In genomic region chr1:244682087-244682486, GRCh38 we compare ENCODE assay signal across 5 cellular contexts. TPM values are rescaled to one million over a fixed set of nuclear protein-coding genes. Genes with fewer than 3 reads are reported as not detected.
DNase-seq lines count a peak whose midpoint lies in the region; ATAC-seq, FAIRE-seq and TF ChIP-seq lines count a peak whose summit lies in the region.
"Not testable (repeated sequence)": the region's sequence is repeated elsewhere in the genome, so short reads cannot be mapped to it uniquely, and the experiment has no call there.

No MANE protein-coding gene starts in this region.

- peak overlapping the region; percentile 73; the same call in 1 of the 2 replicates for H3K27ac Mint-ChIP-seq in GM23338
- peak overlapping the region; percentile 37 for H3K27ac Mint-ChIP-seq in progenitor cell of endocrine pancreas

- peaks cover 12% of the 10 kb centered on the region; the same call in 1 of the 2 replicates for H4K20me1 ChIP-seq in GM23338 (replicated peaks; ENCODE audit: insufficient read depth)
- not testable (repeated sequence) for H4K20me1 ChIP-seq in IMR-90 (ENCODE audit: insufficient read depth, low read length); K562 (replicated peaks; ENCODE audit: control insufficient read depth, insufficient read depth, low read length); HepG2 (ENCODE audit: insufficient read depth, low read length)

- not testable (repeated sequence) for H3K9ac ChIP-seq in IMR-90 (ENCODE audit: low read depth, low read length); K562 (ENCODE audit: insufficient read depth in 1 of 2, low read depth in 2 of 2, low read length in 2 of 2); HepG2 (ENCODE audit: insufficient read depth, low read depth, low read length)

- H2AFZ ChIP-seq in GM23338; IMR-90 (replicated peaks; ENCODE audit: low read length, poor library complexity); K562 (ENCODE audit: low read depth, low read length); HepG2 (ENCODE audit: low read length): not testable (repeated sequence)

- dilution Hi-C loops in IMR-90 (cut with HindIII; ENCODE audit: low sequenced_read_pairs, unreplicated experiment): not testable (repeated sequence)

- in situ Hi-C loops in IMR-90 (cut with MboI; ENCODE audit: low sequenced_read_pairs); K562 (cut with MboI); HepG2 (cut with HindIII; ENCODE audit: extremely low pct_ligation_motif_present, low pct_unique_long_range_greater_than_20kb): not testable (repeated sequence)

- H3K4ac ChIP-seq in IMR-90 (ENCODE audit: low read depth, low read length): not testable (repeated sequence)

- peaks cover 12% of the 10 kb centered on the region for H3K4me1 Mint-ChIP-seq in GM23338
- not testable (repeated sequence) for H3K4me1 Mint-ChIP-seq in progenitor cell of endocrine pancreas (ENCODE audit: low read depth)

- H4K91ac ChIP-seq in IMR-90 (ENCODE audit: insufficient read depth, low read depth, low read length): not testable (repeated sequence)

- H3K36me3 ChIP-seq in GM23338 (ENCODE audit: insufficient read depth) (peaks cover 14% of the 10 kb centered on the region), K562 (ENCODE audit: control insufficient read depth, insufficient read depth, low read length) (peaks cover 19% of the 10 kb centered on the region; the same call in 2 of the 3 replicates), HepG2 (replicated peaks in 1 of 2; ENCODE audit: control insufficient read depth in 1 of 2, insufficient read depth in 2 of 2, low read length in 2 of 2) (peaks cover 1 to 18% of the 10 kb centered on the region in 2 experiments; a peak in 2 of 5 replicates)
- H3K36me3 ChIP-seq in IMR-90 (ENCODE audit: control insufficient read depth, insufficient read depth, low read length): not testable (repeated sequence)

- H2BK20ac ChIP-seq in IMR-90 (ENCODE audit: low read depth, low read length): not testable (repeated sequence)

- not testable (repeated sequence) for BruUV-seq in IMR-90 (replicated peaks; lab: Mats Ljungman, UMichigan); K562 (replicated peaks; lab: Mats Ljungman, UMichigan); HepG2 (replicated peaks; lab: Mats Ljungman, UMichigan)

- POLR2A ChIA-PET in IMR-90 (lab: Charles Lee; ENCODE audit: unreplicated experiment); HepG2 (lab: Yijun Ruan, JAX): not testable (repeated sequence)
- POLR2A ChIA-PET in K562 (lab: Yijun Ruan, JAX): interaction anchor here (0.8 kb wide), 1 partner anchor 8 kb away, joined by 3 read pairs; no protein-coding TSS in a partner anchor

- H3K23ac ChIP-seq in IMR-90 (ENCODE audit: low read depth, low read length): not testable (repeated sequence)

- not testable (repeated sequence) for H3K27me3 Mint-ChIP-seq in GM23338 (ENCODE audit: insufficient read depth, low read depth, poor library complexity); progenitor cell of endocrine pancreas

- not testable (repeated sequence) for H3K9me3 Mint-ChIP-seq in GM23338; progenitor cell of endocrine pancreas (ENCODE audit: low read depth)

- H3K36me3 Mint-ChIP-seq in GM23338 (ENCODE audit: low read depth): peaks cover 40% of the 10 kb centered on the region
- H3K36me3 Mint-ChIP-seq in progenitor cell of endocrine pancreas (ENCODE audit: insufficient read depth): peaks cover 24% of the 10 kb centered on the region

- not testable (repeated sequence) for TF ChIP-seq CTCF in GM23338 (conservative IDR thresholded peaks at IDR 0.05; ENCODE audit: low read depth in 2 of 2); IMR-90 (conservative IDR thresholded peaks at IDR 0.05; ENCODE audit: low read depth, low read length); K562 (IDR thresholded peaks at IDR 0.05 in 2 of 3, conservative IDR thresholded peaks at IDR 0.05 in 1 of 3; ENCODE audit: insufficient read depth in 2 of 3, low read depth in 1 of 3, low read length in 3 of 3); HepG2 (CRISPR knock-in tag; IDR thresholded peaks at IDR 0.05); progenitor cell of endocrine pancreas (IDR thresholded peaks at IDR 0.05; ENCODE audit: unreplicated experiment)

- H3K4me2 ChIP-seq in GM23338; IMR-90 (ENCODE audit: low read depth, low read length); K562 (ENCODE audit: insufficient read depth, low read length); HepG2 (ENCODE audit: low read depth, low read length): not testable (repeated sequence)

- intact Hi-C loops in IMR-90 (cut with micrococcal nuclease); K562 (cut with micrococcal nuclease); HepG2 (cut with micrococcal nuclease; ENCODE audit: unreplicated experiment): not testable (repeated sequence)

- H3K9me3 ChIP-seq in IMR-90 (ENCODE audit: control insufficient read depth, insufficient read depth, low read length); K562 (replicated peaks; ENCODE audit: control insufficient read depth, insufficient read depth, low read depth, low read length); HepG2 (ENCODE audit: low read length): not testable (repeated sequence)

- not testable (repeated sequence) for ATAC-seq in GM23338; IMR-90 (ENCODE audit: low read depth); HepG2
- 0 out of 3 replicates have a peak, but pooled peaks have one; percentile 26 for ATAC-seq in K562

- not testable (repeated sequence) for H2BK5ac ChIP-seq in IMR-90 (ENCODE audit: low read depth, low read length, poor library complexity, severe bottlenecking)

- not testable (repeated sequence) for H3K4me3 ChIP-seq in GM23338; IMR-90 (ENCODE audit: insufficient read depth, low read depth, low read length); K562; HepG2 (replicated peaks in 1 of 3; ENCODE audit: insufficient read depth in 1 of 3, low read depth in 2 of 3, low read length in 3 of 3)

- not testable (repeated sequence) for H4K8ac ChIP-seq in IMR-90 (ENCODE audit: low read depth in 2 of 2, low read length in 2 of 2)

- not testable (repeated sequence) for H2AK5ac ChIP-seq in IMR-90 (ENCODE audit: low read depth, low read length)

- not testable (repeated sequence) for H3K9me2 ChIP-seq in GM23338 (ENCODE audit: insufficient read depth)

- H2BK15ac ChIP-seq in IMR-90 (ENCODE audit: low read depth, low read length): not testable (repeated sequence)

- DNase-seq in GM23338 (ENCODE audit: low spot score); IMR-90; K562 (ENCODE audit: extremely low read depth in 1 of 4, low spot score in 3 of 4); HepG2 (ENCODE audit: low spot score); progenitor cell of endocrine pancreas (ENCODE audit: low spot score, unreplicated experiment): not testable (repeated sequence)

- H2BK120ac ChIP-seq in IMR-90 (ENCODE audit: low read depth, low read length): not testable (repeated sequence)

- H3K14ac ChIP-seq in IMR-90 (replicated peaks; ENCODE audit: low read depth, low read length): not testable (repeated sequence)

- H3K9me1 ChIP-seq in IMR-90 (ENCODE audit: insufficient read depth, low read length); K562 (ENCODE audit: control insufficient read depth, insufficient read depth, low read length): not testable (repeated sequence)

- H2AK9ac ChIP-seq in IMR-90 (replicated peaks; ENCODE audit: low read depth, low read length, poor library complexity): not testable (repeated sequence)

- not testable (repeated sequence) for H3K56ac ChIP-seq in IMR-90 (ENCODE audit: extremely low read depth, insufficient read depth, low read length)

- no CpG with 5 or more reads among the region's 4 CpGs for WGBS in IMR-90 (ENCODE audit: extremely low coverage in 2 of 2, insufficient read length in 1 of 2), 2 experiments
- WGBS in K562 (ENCODE audit: insufficient coverage, low coverage, missing lambda C conversion rate): 100% methylated on average over 4 of the region's 4 CpGs
- 96% methylated on average over 4 of the region's 4 CpGs for WGBS in HepG2 (ENCODE audit: low lambda C conversion rate)

- TF ChIP-seq RAD21 in IMR-90 (IDR thresholded peaks at IDR 0.05; ENCODE audit: low read length); K562 (CRISPR knock-in tag; conservative IDR thresholded peaks at IDR 0.05 in 1 of 2, IDR thresholded peaks at IDR 0.05 in 1 of 2); HepG2 (CRISPR knock-in tag; IDR thresholded peaks at IDR 0.05): not testable (repeated sequence)

- not testable (repeated sequence) for H4K5ac ChIP-seq in IMR-90 (ENCODE audit: low read depth, low read length)

- H3K4me1 ChIP-seq in GM23338 (ENCODE audit: insufficient read depth); IMR-90 (ENCODE audit: control insufficient read depth, insufficient read depth, low read length); K562 (replicated peaks in 1 of 2; ENCODE audit: control insufficient read depth in 2 of 2, insufficient read depth in 2 of 2, low read length in 2 of 2); HepG2 (ENCODE audit: insufficient read depth, low read length): not testable (repeated sequence)

- not testable (repeated sequence) for H3K27ac ChIP-seq in GM23338 (ENCODE audit: low read depth); IMR-90 (ENCODE audit: insufficient read depth, low read length); K562 (ENCODE audit: extremely low read depth, low read depth, low read length); HepG2 (ENCODE audit: extremely low read length, insufficient read depth, low read length)

- CTCF ChIA-PET in IMR-90 (lab: Yijun Ruan, JAX); K562 (lab: Yijun Ruan, JAX; ENCODE audit: low intra/inter-chr PET ratio); HepG2 (lab: Yijun Ruan, JAX; ENCODE audit: low intra/inter-chr PET ratio, low total read pairs): not testable (repeated sequence)

- H3K79me2 ChIP-seq in GM23338 (replicated peaks; ENCODE audit: insufficient read depth) (peaks cover 80% of the 10 kb centered on the region), K562 (ENCODE audit: control insufficient read depth, insufficient read depth, low read length) (peaks cover 22% of the 10 kb centered on the region; the same call in 2 of the 3 replicates), HepG2 (ENCODE audit: insufficient read depth, low read length) (peaks cover 14% of the 10 kb centered on the region)

- not testable (repeated sequence) for TF ChIP-seq POLR2A in IMR-90 (IDR thresholded peaks at IDR 0.05; ENCODE audit: low read depth, low read length); K562 (conservative IDR thresholded peaks at IDR 0.05); HepG2 (IDR thresholded peaks at IDR 0.05; ENCODE audit: insufficient read depth in 1 of 2, low read depth in 2 of 2, low read length in 2 of 2)

- H3K18ac ChIP-seq in IMR-90 (ENCODE audit: low read depth, low read length): not testable (repeated sequence)

- not testable (repeated sequence) for FAIRE-seq in K562 (lab: Jason Lieb, UNC); HepG2 (lab: Jason Lieb, UNC)

- H3F3A ChIP-seq in GM23338 (replicated peaks; ENCODE audit: low read depth): not testable (repeated sequence)

- peaks cover 34 to 45% of the 10 kb centered on the region in 2 experiments for H3K79me1 ChIP-seq in IMR-90 (ENCODE audit: low read depth in 1 of 2, low read length in 2 of 2)

- H3K4me3 Mint-ChIP-seq in GM23338; progenitor cell of endocrine pancreas (ENCODE audit: low read depth): not testable (repeated sequence)

- not testable (repeated sequence) for H3K27me3 ChIP-seq in GM23338 (ENCODE audit: insufficient read depth); IMR-90 (ENCODE audit: control insufficient read depth, insufficient read depth, low read length); K562 (ENCODE audit: control insufficient read depth in 2 of 2, insufficient read depth in 2 of 2, low read length in 2 of 2); HepG2 (ENCODE audit: control insufficient read depth in 1 of 2, insufficient read depth in 2 of 2, low read length in 2 of 2)

- not testable (repeated sequence) for TF ChIP-seq EP300 in K562 (IDR thresholded peaks at IDR 0.05; ENCODE audit: low read length); HepG2 (IDR thresholded peaks at IDR 0.05; ENCODE audit: low read depth in 2 of 2, low read length in 2 of 2); HepG2 (CRISPR knock-in tag; IDR thresholded peaks at IDR 0.05; ENCODE audit: borderline replicate concordance)

RNA-seq across cellular contexts. Expression of gene DESI2, which starts 29.2 kb away (rescaled TPM):
- 145 and 175 TPM in 2 replicates for total RNA-seq in GM23338 (2014; rRNA removed; shearing (Covaris generic))
- 115 and 145 TPM in 2 replicates for polyA plus RNA-seq in GM23338 (2016; fragmentation: Nextera tagmentation; extraction: Ambion mirVana)
- 43.6 and 69.4 TPM in 2 replicates for total RNA-seq in IMR-90 (2012; rRNA removed)
- polyA plus RNA-seq in IMR-90 (2012; rRNA removed): 14.7 and 19.0 TPM in 2 replicates
- polyA plus RNA-seq in IMR-90 (2012; cell fraction: cytosol; rRNA removed): 8.0 and 8.4 TPM in 2 replicates
- polyA plus RNA-seq in IMR-90 (2012; cell fraction: nucleus; rRNA removed; ENCODE audit: low replicate concordance): 7.2 and 17.4 TPM in 2 replicates
- total RNA-seq in K562 (2011; cell fraction: chromatin; rRNA removed; ENCODE audit: low replicate concordance): 17.0 and 36.5 TPM in 2 replicates
- 17.3 and 26.5 TPM in 2 replicates for total RNA-seq in K562 (2011; cell fraction: nucleolus; rRNA removed)
- 29.8 and 42.3 TPM in 2 replicates for total RNA-seq in K562 (2011; cell fraction: nucleoplasm; rRNA removed)
- total RNA-seq in K562 (2014; rRNA removed): 40.8 TPM in 2 replicates
- 56.9 and 60.6 TPM in 2 replicates for total RNA-seq in K562 (2014; rRNA removed; fragmentation: Illumina TruSeq; extraction: Trizol)
- 52.4 and 59.4 TPM in 2 replicates for total RNA-seq in K562 (2015; rRNA removed; fragmentation: Illumina TruSeq; extraction: Trizol)
- total RNA-seq in K562 (2021): 42.3 and 43.9 TPM in 2 replicates
- polyA plus RNA-seq in K562 (2011; rRNA removed): 36.6 and 38.4 TPM in 2 replicates
- 15.0 and 26.2 TPM in 2 replicates for polyA plus RNA-seq in K562 (2011; cell fraction: cytosol; rRNA removed)
- 19.6 and 27.0 TPM in 2 replicates for polyA plus RNA-seq in K562 (2011; cell fraction: nucleus; rRNA removed)
- polyA plus RNA-seq in K562 (2012): 21.9 and 29.7 TPM in 2 replicates
- 33.6 and 37.8 TPM in 2 replicates for polyA plus RNA-seq in K562 (2014; fragmentation: Illumina TruSeq; extraction: Trizol)
- 10 to 100 TPM; 17.4 to 20.4 TPM for polyA plus RNA-seq in K562 (2014; fragmentation: Nextera tagmentation; extraction: Ambion mirVana)
- 26.1 and 26.9 TPM in 2 replicates for polyA plus RNA-seq in K562 (2014; rRNA removed)
- polyA minus RNA-seq in K562 (2011; rRNA and poly(A)+ RNA removed): 55.3 and 64.0 TPM in 2 replicates
- polyA minus RNA-seq in K562 (2011; cell fraction: cytosol; rRNA and poly(A)+ RNA removed): 21.1 and 24.8 TPM in 2 replicates
- 25.3 and 40.5 TPM in 2 replicates for polyA minus RNA-seq in K562 (2011; cell fraction: nucleus; rRNA and poly(A)+ RNA removed)
- total RNA-seq in HepG2 (2016; rRNA removed; fragmentation: Illumina TruSeq; extraction: Trizol): 42.2 and 62.0 TPM in 2 replicates
- 11.7 and 12.7 TPM in 2 replicates for total RNA-seq in HepG2 (2016; cell fraction: cytosol; rRNA removed; fragmentation: Illumina TruSeq; extraction: Trizol; ENCODE audit: low read depth)
- total RNA-seq in HepG2 (2016; cell fraction: insoluble cytoplasmic fraction; rRNA removed; fragmentation: Illumina TruSeq; extraction: Trizol): 44.8 and 60.2 TPM in 2 replicates
- total RNA-seq in HepG2 (2016; cell fraction: membrane; rRNA removed; fragmentation: Illumina TruSeq; extraction: Trizol): 54.1 and 54.6 TPM in 2 replicates
- 28.8 and 30.7 TPM in 2 replicates for total RNA-seq in HepG2 (2016; cell fraction: nucleus; rRNA removed; fragmentation: Illumina TruSeq; extraction: Trizol)
- polyA plus RNA-seq in HepG2 (2011; rRNA removed): 18.6 and 23.1 TPM in 2 replicates
- 12.6 and 15.7 TPM in 2 replicates for polyA plus RNA-seq in HepG2 (2011; cell fraction: cytosol; rRNA removed)
- polyA plus RNA-seq in HepG2 (2011; cell fraction: nucleus; rRNA removed): 13.1 and 14.0 TPM in 2 replicates
- polyA plus RNA-seq in HepG2 (2012): 20.9 and 26.0 TPM in 2 replicates
- 10.7 and 11.8 TPM in 2 replicates for polyA plus RNA-seq in HepG2 (2016; cell fraction: cytosol; fragmentation: Illumina TruSeq; extraction: Trizol; ENCODE audit: low read depth)
- 46.8 and 48.5 TPM in 2 replicates for polyA plus RNA-seq in HepG2 (2016; cell fraction: insoluble cytoplasmic fraction; fragmentation: Illumina TruSeq; extraction: Trizol; ENCODE audit: low read depth)
- 33.3 and 35.0 TPM in 2 replicates for polyA plus RNA-seq in HepG2 (2016; cell fraction: membrane; fragmentation: Illumina TruSeq; extraction: Trizol; ENCODE audit: low read depth)
- 30.2 and 30.6 TPM in 2 replicates for polyA plus RNA-seq in HepG2 (2016; cell fraction: nucleus; fragmentation: Illumina TruSeq; extraction: Trizol; ENCODE audit: insufficient read depth, low read depth)
- 29.7 and 33.1 TPM in 2 replicates for polyA minus RNA-seq in HepG2 (2011; rRNA and poly(A)+ RNA removed; ENCODE audit: low replicate concordance)
- polyA minus RNA-seq in HepG2 (2011; cell fraction: cytosol; rRNA and poly(A)+ RNA removed): 27.0 and 27.9 TPM in 2 replicates
- polyA minus RNA-seq in HepG2 (2011; cell fraction: nucleus; rRNA and poly(A)+ RNA removed): 35.4 and 40.3 TPM in 2 replicates
- total RNA-seq in progenitor cell of endocrine pancreas: 32.7 and 33.0 TPM in 2 replicates
